In the genomic region with DNA sequence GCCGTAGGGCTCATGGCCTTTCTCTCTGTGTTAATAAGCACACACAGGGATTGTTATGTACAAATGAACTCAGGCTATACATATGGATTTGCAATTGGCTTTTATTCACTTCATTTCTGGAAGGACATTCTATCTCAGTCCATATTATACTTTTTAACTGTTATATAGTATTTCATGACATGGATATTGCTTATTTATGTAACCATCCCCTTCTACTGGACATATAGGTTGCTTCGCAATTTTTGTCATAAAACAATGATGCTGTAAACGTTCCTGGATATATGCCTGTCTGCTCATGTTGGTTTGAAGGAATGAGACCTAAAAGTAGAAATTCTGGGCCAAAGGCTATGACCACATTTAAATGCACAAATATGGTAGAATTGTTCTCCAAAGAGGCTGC, we compare ENCODE assay signal across 8 cellular contexts.
"Had no signal": no experiment of that assay in that cellular context is flagged by ENCODE, and none has a peak within 500 bp of the region (broad histone marks: within the 10 kb centered on the region; RNA-seq: fewer than 3 reads in every experiment).

No MANE protein-coding gene starts in this region.

- H3K4me3 ChIP-seq: GM12878 had no signal

- DNase-seq: GDM1, GF-D8 had no signal

- FAIRE-seq: G401.6, GM12878, GM12891, GM12892, GM18507, GM19239 had no signal
